ENCODE assay signal across 1 cellular context in the genomic region with DNA sequence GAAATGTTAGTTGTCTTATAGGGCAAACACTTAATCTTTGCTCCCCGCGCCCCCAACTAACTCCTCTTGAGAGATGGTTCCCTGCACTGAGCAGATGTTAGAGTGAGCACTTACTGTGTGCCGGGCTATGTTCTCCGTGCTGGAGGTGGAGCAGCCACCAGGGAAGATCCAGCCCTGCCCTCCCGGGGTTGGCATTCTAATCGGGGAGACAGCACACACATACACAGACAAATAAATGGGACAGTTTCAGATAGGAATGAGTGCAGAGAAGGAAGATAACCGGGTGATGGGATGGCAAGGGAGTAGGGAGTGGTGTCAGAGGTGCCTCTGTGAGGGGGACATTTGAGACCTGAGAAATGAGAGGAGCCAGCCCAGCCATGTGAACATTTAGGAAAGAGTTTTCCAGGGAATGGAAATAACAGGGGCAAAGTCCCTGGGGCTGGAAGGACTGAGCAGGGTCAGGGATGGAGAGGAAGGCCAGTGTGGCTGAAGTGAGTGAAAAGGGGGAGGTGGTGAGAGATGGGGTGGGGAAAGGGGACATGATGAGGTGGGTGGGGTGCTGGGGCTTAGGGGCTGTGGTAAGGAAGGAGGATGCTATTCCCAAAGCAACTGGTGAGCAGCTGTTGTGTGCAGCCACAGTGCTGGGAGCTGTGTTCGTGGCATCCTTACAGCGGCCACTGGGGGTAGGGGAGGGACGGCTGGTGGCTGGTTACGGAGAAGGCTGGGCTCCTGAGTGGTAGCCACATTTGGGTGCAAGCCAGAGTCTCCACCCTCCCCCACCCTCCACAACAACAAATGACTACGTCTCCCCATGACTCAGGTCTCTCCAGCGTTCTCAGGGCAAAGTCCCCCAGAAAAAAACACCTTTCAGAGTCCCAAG.
TF ChIP-seq lines count a peak whose summit lies in the region.

No MANE protein-coding gene starts in this region.

TF ChIP-seq in HepG2, 621 proteins besides CTCF, POLR2A, EP300 and RAD21 (continued from another document and continues in another):
- TF ChIP-seq, protein P1, sequence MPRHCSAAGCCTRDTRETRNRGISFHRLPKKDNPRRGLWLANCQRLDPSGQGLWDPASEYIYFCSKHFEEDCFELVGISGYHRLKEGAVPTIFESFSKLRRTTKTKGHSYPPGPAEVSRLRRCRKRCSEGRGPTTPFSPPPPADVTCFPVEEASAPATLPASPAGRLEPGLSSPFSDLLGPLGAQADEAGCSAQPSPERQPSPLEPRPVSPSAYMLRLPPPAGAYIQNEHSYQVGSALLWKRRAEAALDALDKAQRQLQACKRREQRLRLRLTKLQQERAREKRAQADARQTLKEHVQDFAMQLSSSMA (CRISPR knock-in tag; IDR thresholded peaks at IDR 0.05), result no peak
- TF ChIP-seq TBX2 (CRISPR knock-in tag; IDR thresholded peaks at IDR 0.05; ENCODE audit: borderline replicate concordance) (0 out of 2 replicates have a peak, but pooled peaks have one; percentile 10), BHLHE40 (IDR thresholded peaks at IDR 0.05; ENCODE audit: low read length) (no peak), AKAP8 (CRISPR knock-in tag; IDR thresholded peaks at IDR 0.05) (no peak), ZFP1 (CRISPR knock-in tag; IDR thresholded peaks at IDR 0.05) (no peak), RELA (CRISPR knock-in tag; IDR thresholded peaks at IDR 0.05) (no peak), YY1 (IDR thresholded peaks at IDR 0.05; ENCODE audit: insufficient read depth, insufficient replicate concordance, low read depth, low read length) (no peak), KDM2A (CRISPR knock-in tag; IDR thresholded peaks at IDR 0.05; ENCODE audit: borderline replicate concordance, low read depth) (no peak), ZFX (CRISPR knock-in tag; IDR thresholded peaks at IDR 0.05; ENCODE audit: low read depth) (no peak), TSC22D2 (CRISPR knock-in tag; IDR thresholded peaks at IDR 0.05; ENCODE audit: borderline replicate concordance) (no peak), ZBTB42 (CRISPR knock-in tag; IDR thresholded peaks at IDR 0.05) (no peak)
- TF ChIP-seq, protein P2, sequence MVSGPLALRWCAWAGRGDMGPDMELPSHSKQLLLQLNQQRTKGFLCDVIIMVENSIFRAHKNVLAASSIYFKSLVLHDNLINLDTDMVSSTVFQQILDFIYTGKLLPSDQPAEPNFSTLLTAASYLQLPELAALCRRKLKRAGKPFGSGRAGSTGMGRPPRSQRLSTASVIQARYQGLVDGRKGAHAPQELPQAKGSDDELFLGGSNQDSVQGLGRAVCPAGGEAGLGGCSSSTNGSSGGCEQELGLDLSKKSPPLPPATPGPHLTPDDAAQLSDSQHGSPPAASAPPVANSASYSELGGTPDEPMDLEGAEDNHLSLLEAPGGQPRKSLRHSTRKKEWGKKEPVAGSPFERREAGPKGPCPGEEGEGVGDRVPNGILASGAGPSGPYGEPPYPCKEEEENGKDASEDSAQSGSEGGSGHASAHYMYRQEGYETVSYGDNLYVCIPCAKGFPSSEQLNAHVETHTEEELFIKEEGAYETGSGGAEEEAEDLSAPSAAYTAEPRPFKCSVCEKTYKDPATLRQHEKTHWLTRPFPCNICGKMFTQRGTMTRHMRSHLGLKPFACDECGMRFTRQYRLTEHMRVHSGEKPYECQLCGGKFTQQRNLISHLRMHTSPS (CRISPR knock-in tag; IDR thresholded peaks at IDR 0.05; ENCODE audit: low read depth), result 0 out of 2 replicates have a peak, but pooled peaks have one; percentile 23
- TF ChIP-seq, protein P3, sequence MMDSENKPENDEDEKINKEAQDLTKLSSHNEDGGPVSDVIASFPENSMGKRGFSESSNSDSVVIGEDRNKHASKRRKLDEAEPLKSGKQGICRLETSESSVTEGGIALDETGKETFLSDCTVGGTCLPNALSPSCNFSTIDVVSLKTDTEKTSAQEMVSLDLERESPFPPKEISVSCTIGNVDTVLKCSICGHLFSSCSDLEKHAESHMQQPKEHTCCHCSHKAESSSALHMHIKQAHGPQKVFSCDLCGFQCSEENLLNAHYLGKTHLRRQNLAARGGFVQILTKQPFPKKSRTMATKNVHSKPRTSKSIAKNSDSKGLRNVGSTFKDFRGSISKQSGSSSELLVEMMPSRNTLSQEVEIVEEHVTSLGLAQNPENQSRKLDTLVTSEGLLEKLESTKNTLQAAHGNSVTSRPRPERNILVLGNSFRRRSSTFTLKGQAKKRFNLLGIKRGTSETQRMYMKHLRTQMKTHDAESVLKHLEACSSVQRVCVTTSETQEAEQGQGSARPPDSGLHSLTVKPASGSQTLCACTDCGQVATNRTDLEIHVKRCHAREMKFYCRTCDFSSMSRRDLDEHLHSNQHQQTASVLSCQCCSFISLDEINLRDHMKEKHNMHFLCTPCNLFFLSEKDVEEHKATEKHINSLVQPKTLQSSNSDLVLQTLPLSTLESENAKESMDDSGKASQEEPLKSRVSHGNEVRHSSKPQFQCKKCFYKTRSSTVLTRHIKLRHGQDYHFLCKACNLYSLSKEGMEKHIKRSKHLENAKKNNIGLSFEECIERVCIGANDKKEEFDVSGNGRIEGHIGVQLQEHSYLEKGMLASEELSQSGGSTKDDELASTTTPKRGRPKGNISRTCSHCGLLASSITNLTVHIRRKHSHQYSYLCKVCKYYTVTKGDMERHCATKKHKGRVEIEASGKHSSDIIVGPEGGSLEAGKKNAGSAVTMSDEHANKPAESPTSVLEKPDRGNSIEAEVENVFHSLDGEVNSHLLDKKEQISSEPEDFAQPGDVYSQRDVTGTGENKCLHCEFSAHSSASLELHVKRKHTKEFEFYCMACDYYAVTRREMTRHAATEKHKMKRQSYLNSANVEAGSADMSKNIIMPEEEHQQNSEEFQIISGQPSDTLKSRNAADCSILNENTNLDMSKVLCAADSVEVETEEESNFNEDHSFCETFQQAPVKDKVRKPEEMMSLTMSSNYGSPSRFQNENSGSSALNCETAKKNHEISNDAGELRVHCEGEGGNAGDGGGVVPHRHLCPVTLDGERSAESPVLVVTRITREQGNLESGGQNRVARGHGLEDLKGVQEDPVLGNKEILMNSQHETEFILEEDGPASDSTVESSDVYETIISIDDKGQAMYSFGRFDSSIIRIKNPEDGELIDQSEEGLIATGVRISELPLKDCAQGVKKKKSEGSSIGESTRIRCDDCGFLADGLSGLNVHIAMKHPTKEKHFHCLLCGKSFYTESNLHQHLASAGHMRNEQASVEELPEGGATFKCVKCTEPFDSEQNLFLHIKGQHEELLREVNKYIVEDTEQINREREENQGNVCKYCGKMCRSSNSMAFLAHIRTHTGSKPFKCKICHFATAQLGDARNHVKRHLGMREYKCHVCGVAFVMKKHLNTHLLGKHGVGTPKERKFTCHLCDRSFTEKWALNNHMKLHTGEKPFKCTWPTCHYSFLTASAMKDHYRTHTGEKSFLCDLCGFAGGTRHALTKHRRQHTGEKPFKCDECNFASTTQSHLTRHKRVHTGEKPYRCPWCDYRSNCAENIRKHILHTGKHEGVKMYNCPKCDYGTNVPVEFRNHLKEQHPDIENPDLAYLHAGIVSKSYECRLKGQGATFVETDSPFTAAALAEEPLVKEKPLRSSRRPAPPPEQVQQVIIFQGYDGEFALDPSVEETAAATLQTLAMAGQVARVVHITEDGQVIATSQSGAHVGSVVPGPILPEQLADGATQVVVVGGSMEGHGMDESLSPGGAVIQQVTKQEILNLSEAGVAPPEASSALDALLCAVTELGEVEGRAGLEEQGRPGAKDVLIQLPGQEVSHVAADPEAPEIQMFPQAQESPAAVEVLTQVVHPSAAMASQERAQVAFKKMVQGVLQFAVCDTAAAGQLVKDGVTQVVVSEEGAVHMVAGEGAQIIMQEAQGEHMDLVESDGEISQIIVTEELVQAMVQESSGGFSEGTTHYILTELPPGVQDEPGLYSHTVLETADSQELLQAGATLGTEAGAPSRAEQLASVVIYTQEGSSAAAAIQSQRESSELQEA (CRISPR knock-in tag; IDR thresholded peaks at IDR 0.05; ENCODE audit: not compliant biosample characterization), result no peak
- TF ChIP-seq, protein P4, sequence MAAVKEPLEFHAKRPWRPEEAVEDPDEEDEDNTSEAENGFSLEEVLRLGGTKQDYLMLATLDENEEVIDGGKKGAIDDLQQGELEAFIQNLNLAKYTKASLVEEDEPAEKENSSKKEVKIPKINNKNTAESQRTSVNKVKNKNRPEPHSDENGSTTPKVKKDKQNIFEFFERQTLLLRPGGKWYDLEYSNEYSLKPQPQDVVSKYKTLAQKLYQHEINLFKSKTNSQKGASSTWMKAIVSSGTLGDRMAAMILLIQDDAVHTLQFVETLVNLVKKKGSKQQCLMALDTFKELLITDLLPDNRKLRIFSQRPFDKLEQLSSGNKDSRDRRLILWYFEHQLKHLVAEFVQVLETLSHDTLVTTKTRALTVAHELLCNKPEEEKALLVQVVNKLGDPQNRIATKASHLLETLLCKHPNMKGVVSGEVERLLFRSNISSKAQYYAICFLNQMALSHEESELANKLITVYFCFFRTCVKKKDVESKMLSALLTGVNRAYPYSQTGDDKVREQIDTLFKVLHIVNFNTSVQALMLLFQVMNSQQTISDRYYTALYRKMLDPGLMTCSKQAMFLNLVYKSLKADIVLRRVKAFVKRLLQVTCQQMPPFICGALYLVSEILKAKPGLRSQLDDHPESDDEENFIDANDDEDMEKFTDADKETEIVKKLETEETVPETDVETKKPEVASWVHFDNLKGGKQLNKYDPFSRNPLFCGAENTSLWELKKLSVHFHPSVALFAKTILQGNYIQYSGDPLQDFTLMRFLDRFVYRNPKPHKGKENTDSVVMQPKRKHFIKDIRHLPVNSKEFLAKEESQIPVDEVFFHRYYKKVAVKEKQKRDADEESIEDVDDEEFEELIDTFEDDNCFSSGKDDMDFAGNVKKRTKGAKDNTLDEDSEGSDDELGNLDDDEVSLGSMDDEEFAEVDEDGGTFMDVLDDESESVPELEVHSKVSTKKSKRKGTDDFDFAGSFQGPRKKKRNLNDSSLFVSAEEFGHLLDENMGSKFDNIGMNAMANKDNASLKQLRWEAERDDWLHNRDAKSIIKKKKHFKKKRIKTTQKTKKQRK (IDR thresholded peaks at IDR 0.05; ENCODE audit: low read length), result no peak
- TF ChIP-seq, protein P5, sequence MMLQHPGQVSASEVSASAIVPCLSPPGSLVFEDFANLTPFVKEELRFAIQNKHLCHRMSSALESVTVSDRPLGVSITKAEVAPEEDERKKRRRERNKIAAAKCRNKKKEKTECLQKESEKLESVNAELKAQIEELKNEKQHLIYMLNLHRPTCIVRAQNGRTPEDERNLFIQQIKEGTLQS (CRISPR knock-in tag; IDR thresholded peaks at IDR 0.05), result no peak
- TF ChIP-seq, protein P6, sequence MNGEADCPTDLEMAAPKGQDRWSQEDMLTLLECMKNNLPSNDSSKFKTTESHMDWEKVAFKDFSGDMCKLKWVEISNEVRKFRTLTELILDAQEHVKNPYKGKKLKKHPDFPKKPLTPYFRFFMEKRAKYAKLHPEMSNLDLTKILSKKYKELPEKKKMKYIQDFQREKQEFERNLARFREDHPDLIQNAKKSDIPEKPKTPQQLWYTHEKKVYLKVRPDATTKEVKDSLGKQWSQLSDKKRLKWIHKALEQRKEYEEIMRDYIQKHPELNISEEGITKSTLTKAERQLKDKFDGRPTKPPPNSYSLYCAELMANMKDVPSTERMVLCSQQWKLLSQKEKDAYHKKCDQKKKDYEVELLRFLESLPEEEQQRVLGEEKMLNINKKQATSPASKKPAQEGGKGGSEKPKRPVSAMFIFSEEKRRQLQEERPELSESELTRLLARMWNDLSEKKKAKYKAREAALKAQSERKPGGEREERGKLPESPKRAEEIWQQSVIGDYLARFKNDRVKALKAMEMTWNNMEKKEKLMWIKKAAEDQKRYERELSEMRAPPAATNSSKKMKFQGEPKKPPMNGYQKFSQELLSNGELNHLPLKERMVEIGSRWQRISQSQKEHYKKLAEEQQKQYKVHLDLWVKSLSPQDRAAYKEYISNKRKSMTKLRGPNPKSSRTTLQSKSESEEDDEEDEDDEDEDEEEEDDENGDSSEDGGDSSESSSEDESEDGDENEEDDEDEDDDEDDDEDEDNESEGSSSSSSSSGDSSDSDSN (CRISPR knock-in tag; IDR thresholded peaks at IDR 0.05), result 0 out of 2 replicates have a peak, but pooled peaks have one; percentile 25
- TF ChIP-seq, protein P7, sequence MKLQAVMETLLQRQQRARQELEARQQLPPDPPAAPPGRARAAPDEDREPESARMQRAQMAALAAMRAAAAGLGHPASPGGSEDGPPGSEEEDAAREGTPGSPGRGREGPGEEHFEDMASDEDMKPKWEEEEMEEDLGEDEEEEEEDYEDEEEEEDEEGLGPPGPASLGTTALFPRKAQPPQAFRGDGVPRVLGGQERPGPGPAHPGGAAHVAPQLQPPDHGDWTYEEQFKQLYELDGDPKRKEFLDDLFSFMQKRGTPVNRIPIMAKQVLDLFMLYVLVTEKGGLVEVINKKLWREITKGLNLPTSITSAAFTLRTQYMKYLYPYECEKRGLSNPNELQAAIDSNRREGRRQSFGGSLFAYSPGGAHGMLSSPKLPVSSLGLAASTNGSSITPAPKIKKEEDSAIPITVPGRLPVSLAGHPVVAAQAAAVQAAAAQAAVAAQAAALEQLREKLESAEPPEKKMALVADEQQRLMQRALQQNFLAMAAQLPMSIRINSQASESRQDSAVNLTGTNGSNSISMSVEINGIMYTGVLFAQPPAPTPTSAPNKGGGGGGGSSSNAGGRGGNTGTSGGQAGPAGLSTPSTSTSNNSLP (IDR thresholded peaks at IDR 0.05; ENCODE audit: low read depth, low read length), result no peak
- TF ChIP-seq, protein P8, sequence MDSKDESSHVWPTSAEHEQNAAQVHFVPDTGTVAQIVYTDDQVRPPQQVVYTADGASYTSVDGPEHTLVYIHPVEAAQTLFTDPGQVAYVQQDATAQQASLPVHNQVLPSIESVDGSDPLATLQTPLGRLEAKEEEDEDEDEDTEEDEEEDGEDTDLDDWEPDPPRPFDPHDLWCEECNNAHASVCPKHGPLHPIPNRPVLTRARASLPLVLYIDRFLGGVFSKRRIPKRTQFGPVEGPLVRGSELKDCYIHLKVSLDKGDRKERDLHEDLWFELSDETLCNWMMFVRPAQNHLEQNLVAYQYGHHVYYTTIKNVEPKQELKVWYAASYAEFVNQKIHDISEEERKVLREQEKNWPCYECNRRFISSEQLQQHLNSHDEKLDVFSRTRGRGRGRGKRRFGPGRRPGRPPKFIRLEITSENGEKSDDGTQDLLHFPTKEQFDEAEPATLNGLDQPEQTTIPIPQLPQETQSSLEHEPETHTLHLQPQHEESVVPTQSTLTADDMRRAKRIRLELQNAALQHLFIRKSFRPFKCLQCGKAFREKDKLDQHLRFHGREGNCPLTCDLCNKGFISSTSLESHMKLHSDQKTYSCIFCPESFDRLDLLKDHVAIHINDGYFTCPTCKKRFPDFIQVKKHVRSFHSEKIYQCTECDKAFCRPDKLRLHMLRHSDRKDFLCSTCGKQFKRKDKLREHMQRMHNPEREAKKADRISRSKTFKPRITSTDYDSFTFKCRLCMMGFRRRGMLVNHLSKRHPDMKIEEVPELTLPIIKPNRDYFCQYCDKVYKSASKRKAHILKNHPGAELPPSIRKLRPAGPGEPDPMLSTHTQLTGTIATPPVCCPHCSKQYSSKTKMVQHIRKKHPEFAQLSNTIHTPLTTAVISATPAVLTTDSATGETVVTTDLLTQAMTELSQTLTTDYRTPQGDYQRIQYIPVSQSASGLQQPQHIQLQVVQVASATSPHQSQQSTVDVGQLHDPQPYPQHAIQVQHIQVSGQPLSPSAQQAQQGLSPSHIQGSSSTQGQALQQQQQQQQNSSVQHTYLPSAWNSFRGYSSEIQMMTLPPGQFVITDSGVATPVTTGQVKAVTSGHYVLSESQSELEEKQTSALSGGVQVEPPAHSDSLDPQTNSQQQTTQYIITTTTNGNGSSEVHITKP (CRISPR knock-in tag; IDR thresholded peaks at IDR 0.05; ENCODE audit: low read depth), result no peak
- TF ChIP-seq, protein P9, sequence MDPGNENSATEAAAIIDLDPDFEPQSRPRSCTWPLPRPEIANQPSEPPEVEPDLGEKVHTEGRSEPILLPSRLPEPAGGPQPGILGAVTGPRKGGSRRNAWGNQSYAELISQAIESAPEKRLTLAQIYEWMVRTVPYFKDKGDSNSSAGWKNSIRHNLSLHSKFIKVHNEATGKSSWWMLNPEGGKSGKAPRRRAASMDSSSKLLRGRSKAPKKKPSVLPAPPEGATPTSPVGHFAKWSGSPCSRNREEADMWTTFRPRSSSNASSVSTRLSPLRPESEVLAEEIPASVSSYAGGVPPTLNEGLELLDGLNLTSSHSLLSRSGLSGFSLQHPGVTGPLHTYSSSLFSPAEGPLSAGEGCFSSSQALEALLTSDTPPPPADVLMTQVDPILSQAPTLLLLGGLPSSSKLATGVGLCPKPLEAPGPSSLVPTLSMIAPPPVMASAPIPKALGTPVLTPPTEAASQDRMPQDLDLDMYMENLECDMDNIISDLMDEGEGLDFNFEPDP (CRISPR knock-in tag; conservative IDR thresholded peaks at IDR 0.05), result no peak
